In genomic region chr15:30044377-30044776, GRCh38 we compare ENCODE assay signal across 30 cellular contexts. TPM values are rescaled to one million over a fixed set of nuclear protein-coding genes. Genes with fewer than 3 reads are reported as not detected.
"Had no signal": no experiment of that assay in that cellular context is flagged by ENCODE, and none has a peak within 500 bp of the region (broad histone marks: within the 10 kb centered on the region; RNA-seq: fewer than 3 reads in every experiment).

No MANE protein-coding gene starts in this region.

- H3K27me3 ChIP-seq: brain microvascular endothelial cell, dorsolateral prefrontal cortex had no signal

- H3K36me3 ChIP-seq: brain microvascular endothelial cell, WERI-Rb-1 had no signal

- H3K4me3 ChIP-seq: coronary artery had no signal

- DNase-seq: activated B cell treated with CpG ODN at 0.5 μM for 24 hours; activated CD4-positive, alpha-beta T cell treated with anti-CD3 and anti-CD28 coated beads for 48 hours; activated CD4-positive, alpha-beta T cell treated with anti-CD3 and anti-CD28 coated beads, Interleukin-2, amount 50 U/mL, for 1 hour; activated CD4-positive, alpha-beta T cell treated with anti-CD3 and anti-CD28 coated beads, Interleukin-2, amount 50 U/mL, for 48 hours; activated CD8-positive, alpha-beta memory T cell treated with anti-CD3 and anti-CD28 coated beads for 24 hours; activated CD8-positive, alpha-beta T cell treated with anti-CD3 and anti-CD28 coated beads for 36 hours; activated effector memory CD4-positive, alpha-beta T cell treated with Interleukin-2 at 50 U/mL for 16 hours; activated gamma-delta T cell treated with Interleukin-2 at 50 U/mL for 16 hours; activated naive CD4-positive, alpha-beta T cell treated with anti-CD3 and anti-CD28 coated beads, Interleukin-2, amount 50 U/mL, for 16 hours; activated naive CD4-positive, alpha-beta T cell treated with Interleukin-2 at 50 U/mL for 16 hours; activated T-cell treated with anti-CD3 and anti-CD28 coated beads, Interleukin-2, amount 50 U/mL, for 4 hours; amniotic stem cell; anterior cingulate cortex; brain microvascular endothelial cell; dorsolateral prefrontal cortex; effector CD4-positive, alpha-beta T cell; effector memory CD8-positive, alpha-beta T cell; erythroblast; foreskin fibroblast; T-helper 1 cell; T-helper 17 cell; T1000; WERI-Rb-1 had no signal

- ATAC-seq: activated CD4-positive, CD25-positive, alpha-beta regulatory T cell treated with anti-CD3 and anti-CD28 coated beads, Interleukin-2, amount 50 U/mL, for 24 hours; activated CD8-positive, alpha-beta T cell treated with anti-CD3 and anti-CD28 coated beads for 36 hours; activated T-cell treated with anti-CD3 and anti-CD28 coated beads, Interleukin-2, amount 50 U/mL, for 4 hours; activated T-helper 17 cell treated with anti-CD3 and anti-CD28 coated beads, Interleukin-2, amount 50 U/mL, for 72 hours; effector memory CD8-positive, alpha-beta T cell; T-helper 17 cell had no signal

- H3K27ac ChIP-seq: brain microvascular endothelial cell, coronary artery, WERI-Rb-1 had no signal

RNA-seq across cellular contexts. Expression of gene GOLGA8J, which starts 38.4 kb away (rescaled TPM):
- total RNA-seq: activated T-helper 17 cell treated with anti-CD3 and anti-CD28 coated beads, Interleukin-2, amount 50 U/mL, for 72 hours; astrocyte; bronchial epithelial cell; cardiac septum; frontal cortex had no signal
